14 cellular contexts compared by ENCODE assay signal in the genomic region with DNA sequence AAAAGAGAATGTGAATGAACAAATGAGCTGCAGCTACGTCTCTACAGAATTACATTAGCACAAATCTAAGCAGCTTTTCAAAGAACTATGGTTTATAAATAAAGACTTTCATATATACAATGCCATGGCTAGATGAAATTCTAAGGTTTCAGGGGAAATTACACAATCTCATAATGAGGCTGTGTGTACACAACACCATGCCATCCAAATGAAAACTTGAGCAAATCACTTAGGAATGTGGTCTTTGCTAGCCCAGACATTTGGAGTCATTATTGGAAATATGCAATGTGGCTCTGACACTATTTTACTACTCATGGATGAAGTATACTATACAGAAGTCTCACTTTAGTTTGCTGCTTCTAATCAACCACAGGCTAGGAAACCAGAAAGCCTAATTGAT. TPM values are rescaled to one million over a fixed set of nuclear protein-coding genes. Genes with fewer than 3 reads are reported as not detected.
DNase-seq lines count a peak whose midpoint lies in the region; ATAC-seq and TF ChIP-seq lines count a peak whose summit lies in the region.
"Had no signal": no experiment of that assay in that cellular context is flagged by ENCODE, and none has a peak within 500 bp of the region (broad histone marks: within the 10 kb centered on the region; RNA-seq: fewer than 3 reads in every experiment).

No MANE protein-coding gene starts in this region.

- in situ Hi-C loops in brain microvascular endothelial cell (cut with HindIII; ENCODE audit: low pct_ligation_motif_present, low sequenced_read_pairs) = no loop called here

- intact Hi-C loops in A673 (cut with micrococcal nuclease; ENCODE audit: unreplicated experiment) = no loop called here

- TF ChIP-seq CTCF in A673 (conservative IDR thresholded peaks at IDR 0.05; ENCODE audit: low read depth, low read length) (no peak), HFFc6 (IDR thresholded peaks at IDR 0.05) (no peak), brain microvascular endothelial cell (IDR thresholded peaks at IDR 0.05; ENCODE audit: low read depth, low read length, missing control alignments) (no peak)

- CTCF ChIA-PET in A673 (lab: Charles Lee) = no interaction called here

- peak overlapping the region; percentile 45; the same call in 1 of the 2 replicates for H3K4me3 Mint-ChIP-seq in HFFc6
- no peak overlapping the region for H3K4me3 Mint-ChIP-seq in stimulated activated naive CD8-positive, alpha-beta T cell treated with anti-CD3 and anti-CD28 coated beads, Interleukin-15, amount 100 ng/mL, for 72 hours
- H3K4me3 Mint-ChIP-seq: B cell had no signal

- POLR2A ChIA-PET in A673 (lab: Charles Lee; ENCODE audit: low non-redundant PET) = no interaction called here

- peaks cover 1% of the 10 kb centered on the region; the same call in 1 of the 2 replicates for H3K27me3 Mint-ChIP-seq in HFFc6 (ENCODE audit: insufficient read depth)
- H3K27me3 Mint-ChIP-seq in stimulated activated naive CD8-positive, alpha-beta T cell treated with anti-CD3 and anti-CD28 coated beads, Interleukin-15, amount 100 ng/mL, for 72 hours = peaks cover 11% of the 10 kb centered on the region

- no peaks in the 10 kb centered on the region for H3K4me1 ChIP-seq in A673 (ENCODE audit: insufficient read depth, low read length, poor library complexity, severe bottlenecking)

- ATAC-seq in HG02763 (IDR thresholded peaks at IDR 0.05; ENCODE audit: unreplicated experiment) (no peak), HG02885 (IDR thresholded peaks at IDR 0.05; ENCODE audit: poor library complexity, unreplicated experiment) (no peak)
- no peak for ATAC-seq in stimulated activated naive CD8-positive, alpha-beta T cell treated with anti-CD3 and anti-CD28 coated beads, Interleukin-15, amount 100 ng/mL, for 72 hours

- H3K27me3 ChIP-seq in A673 (replicated peaks; ENCODE audit: insufficient read depth, low read depth, low read length, poor library complexity) = no peaks in the 10 kb centered on the region
- H3K27me3 ChIP-seq in brain microvascular endothelial cell (replicated peaks) = no peaks in the 10 kb centered on the region
- H3K27me3 ChIP-seq: tibial nerve had no signal

- no peaks in the 10 kb centered on the region for H3K36me3 Mint-ChIP-seq in HFFc6 (ENCODE audit: low read depth)

- H3K36me3 ChIP-seq in A673 (ENCODE audit: insufficient read depth, low read length, poor library complexity, severe bottlenecking) = no peaks in the 10 kb centered on the region
- H3K36me3 ChIP-seq in brain microvascular endothelial cell (replicated peaks) = no peaks in the 10 kb centered on the region
- H3K36me3 ChIP-seq: tibial nerve, WERI-Rb-1 had no signal

- no peaks in the 10 kb centered on the region for H3K9me3 ChIP-seq in A673 (ENCODE audit: low read depth, low read length, poor library complexity, severe bottlenecking)
- H3K9me3 ChIP-seq: tibial nerve had no signal

- no peak overlapping the region for H3K4me3 ChIP-seq in A673 (ENCODE audit: low read depth, low read length, poor library complexity, severe bottlenecking)
- no peak overlapping the region for H3K4me3 ChIP-seq in brain microvascular endothelial cell (ENCODE audit: low read depth, low read length)
- H3K4me3 ChIP-seq: tibial nerve had no signal

- H3K9me3 Mint-ChIP-seq in HFFc6 = peaks cover 4% of the 10 kb centered on the region; the same call in 1 of the 2 replicates
- no peaks in the 10 kb centered on the region for H3K9me3 Mint-ChIP-seq in stimulated activated naive CD8-positive, alpha-beta T cell treated with anti-CD3 and anti-CD28 coated beads, Interleukin-15, amount 100 ng/mL, for 72 hours

- peaks cover 43% of the 10 kb centered on the region for H3K4me1 Mint-ChIP-seq in HFFc6 (ENCODE audit: low read depth)
- H3K4me1 Mint-ChIP-seq in stimulated activated naive CD8-positive, alpha-beta T cell treated with anti-CD3 and anti-CD28 coated beads, Interleukin-15, amount 100 ng/mL, for 72 hours = no peaks in the 10 kb centered on the region
- H3K4me1 Mint-ChIP-seq: B cell had no signal

- BruUV-seq in A673 (replicated peaks; lab: Mats Ljungman, UMichigan) = no TSS peak

- DNase-seq in A673 (ENCODE audit: low spot score) (peak; percentile 39), HFFc6 (peak; percentile 72), brain microvascular endothelial cell (peak; percentile 18), iris pigment epithelial cell (ENCODE audit: low read depth) (peak; percentile 51), T-helper 9 cell (no peak)
- DNase-seq in stimulated activated naive CD8-positive, alpha-beta T cell treated with anti-CD3 and anti-CD28 coated beads, Interleukin-15, amount 100 ng/mL, for 72 hours = no peak
- DNase-seq: amygdala; effector CD8-positive, alpha-beta T cell; stimulated activated CD4-positive, alpha-beta T cell treated with anti-CD3 and anti-CD28 coated beads, Interleukin-12 subunit alpha, Interleukin-12 subunit beta, amount 100 ng/mL, for 4 hours; WERI-Rb-1 had no signal

- H3K27ac ChIP-seq in A673 (ENCODE audit: low read depth, low read length, poor library complexity, severe bottlenecking) (no peak overlapping the region), brain microvascular endothelial cell (no peak overlapping the region)
- H3K27ac ChIP-seq: WERI-Rb-1 had no signal

- peak overlapping the region; percentile 49; the same call in 1 of the 2 replicates for H3K27ac Mint-ChIP-seq in HFFc6
- no peak overlapping the region for H3K27ac Mint-ChIP-seq in stimulated activated naive CD8-positive, alpha-beta T cell treated with anti-CD3 and anti-CD28 coated beads, Interleukin-15, amount 100 ng/mL, for 72 hours
- H3K27ac Mint-ChIP-seq: B cell had no signal

RNA-seq across cellular contexts. Expression of gene SPAG17, which starts 37.5 kb away (rescaled TPM):
- total RNA-seq in A673 (2021) = not detected in 2 replicates
- not detected for total RNA-seq in HFFc6 (2021; fragmentation: NEBNext Ultra II Directional; extraction: Animal tissue kit (Norgen Biotek cat#: 25700))
- total RNA-seq: B cell had no signal

Comparison
In these comparisons a context has a peak if more than half of its experiments do, and no peak if none do; other contexts are left out.
1. DNase-seq: peak in A673 (single experiment), HFFc6 (single experiment), brain microvascular endothelial cell (single experiment) and iris pigment epithelial cell (single experiment); none in stimulated activated naive CD8-positive, alpha-beta T cell treated with anti-CD3 and anti-CD28 coated beads, Interleukin-15, amount 100 ng/mL, for 72 hours (0 of 2) and T-helper 9 cell (single experiment).